11 cellular contexts compared by ENCODE assay signal in the genomic region with DNA sequence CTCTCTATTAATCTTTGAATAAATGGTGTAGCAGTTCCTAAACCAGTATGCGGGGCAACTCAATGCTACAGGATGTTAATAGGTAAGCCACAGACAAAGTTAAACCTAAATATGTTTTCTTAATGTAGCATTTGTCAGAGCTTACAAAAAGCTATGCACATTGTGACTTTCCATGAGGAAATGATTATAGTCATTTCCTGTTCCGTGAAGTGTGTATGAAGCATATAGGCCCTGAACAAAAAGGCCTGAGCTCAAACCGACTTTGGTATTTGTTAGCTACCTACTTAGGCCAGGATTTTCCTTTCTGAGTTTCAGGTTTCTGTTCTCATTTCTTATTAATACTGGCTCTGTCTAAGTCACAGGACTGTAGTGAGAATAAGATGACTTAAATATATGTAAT. TPM values are rescaled to one million over a fixed set of nuclear protein-coding genes. Genes with fewer than 3 reads are reported as not detected.
A peak's percentile ranks its signal among the peaks of the same experiment; 100 is the strongest.
DNase-seq lines count a peak whose midpoint lies in the region; ATAC-seq and TF ChIP-seq lines count a peak whose summit lies in the region.
"Had no signal": no experiment of that assay in that cellular context is flagged by ENCODE, and none has a peak within 500 bp of the region (broad histone marks: within the 10 kb centered on the region; RNA-seq: fewer than 3 reads in every experiment).

No MANE protein-coding gene starts in this region.

- H3K36me3 Mint-ChIP-seq in activated B cell treated with CpG ODN at 0.5 μM for 24 hours (ENCODE audit: low read depth), result peaks cover 13% of the 10 kb centered on the region

- H3K36me3 ChIP-seq in transverse colon, result no peaks in the 10 kb centered on the region

- TF ChIP-seq POLR2A in transverse colon (IDR thresholded peaks at IDR 0.05), result peak; percentile 8

- peaks cover 4 to 8% of the 10 kb centered on the region in 2 donors for H3K9me3 ChIP-seq in transverse colon

- H3K27ac Mint-ChIP-seq in activated B cell treated with CpG ODN at 0.5 μM for 24 hours, result no peak overlapping the region

- intact Hi-C loops in activated B cell treated with CpG ODN at 0.5 μM for 24 hours (cut with micrococcal nuclease), result loop anchor here (1.0 to 2.0 kb wide), 3 partner anchors 9 to 68 kb away; no protein-coding TSS in a partner anchor
- intact Hi-C loops in transverse colon (cut with DNase I; ENCODE audit: low total_unique reads), result no loop called here

- in situ Hi-C loops in transverse colon (cut with MboI; ENCODE audit: low pct_ligation_motif_present in 1 of 4, low pct_unique_long_range_greater_than_20kb in 1 of 4, low sequenced_read_pairs in 3 of 4), result no loop called here

- DNase-seq in stimulated activated CD4-positive, alpha-beta T cell treated with anti-CD3 and anti-CD28 coated beads, Interleukin-2, amount 100 ng/mL, for 4 hours (ENCODE audit: low read depth), result peak; percentile 8
- no peak for DNase-seq in stimulated activated CD4-positive, alpha-beta T cell treated with anti-CD3 and anti-CD28 coated beads, Interleukin-1b, Interleukin-23, amount 100 ng/mL, for 48 hours
- DNase-seq in activated B cell treated with CpG ODN at 0.5 μM for 24 hours (no peak), transverse colon (no peak), superior temporal gyrus (ENCODE audit: extremely low spot score) (no peak), NAMALWA (ENCODE audit: low spot score) (no peak), NCI-H1417 treated with DMSO at 0.1 percent for 48 hours (lab: John Stamatoyannopoulos, UW) (no peak)
- DNase-seq: caudate nucleus, IMR-90 had no signal

- peaks cover 23% of the 10 kb centered on the region for H3K4me1 Mint-ChIP-seq in activated B cell treated with CpG ODN at 0.5 μM for 24 hours

- WGBS in transverse colon (ENCODE audit: low coverage in 1 of 2), 2 donors, result 65 to 74% methylated on average over 3 of the region's 3 CpGs

- peak overlapping the region in 2 of 4 donors; percentile 3 to 46 for H3K27ac ChIP-seq in transverse colon

- TF ChIP-seq CTCF in activated B cell treated with CpG ODN at 0.5 μM for 24 hours (IDR thresholded peaks at IDR 0.05) (no peak), transverse colon (IDR thresholded peaks at IDR 0.05) (no peak)

- no peak overlapping the region for H3K4me3 ChIP-seq in transverse colon

- H3K4me1 ChIP-seq in transverse colon, result no peaks in the 10 kb centered on the region

- H3K4me3 Mint-ChIP-seq in activated B cell treated with CpG ODN at 0.5 μM for 24 hours, result peak overlapping the region; percentile 44

- ATAC-seq in HG02938 (IDR thresholded peaks at IDR 0.05; ENCODE audit: unreplicated experiment) (peak; percentile 93), activated B cell treated with CpG ODN at 0.5 μM for 24 hours (ENCODE audit: low read depth) (peak; percentile 60)

- CTCF ChIA-PET in activated B cell treated with CpG ODN at 0.5 μM for 24 hours (lab: Charles Lee), result interaction anchor here (0.6 to 3.7 kb wide), 6 partner anchors 10 to 226 kb away, joined by 3 to 36 read pairs (median 6); a partner anchor contains a TSS

- H3K27me3 Mint-ChIP-seq in activated B cell treated with CpG ODN at 0.5 μM for 24 hours, result no peaks in the 10 kb centered on the region

- no peak for TF ChIP-seq EP300 in transverse colon (IDR thresholded peaks at IDR 0.05; ENCODE audit: low read depth)

- POLR2A ChIA-PET in activated B cell treated with CpG ODN at 0.5 μM for 24 hours (lab: Charles Lee), result interaction anchor here (0.6 to 4.8 kb wide), 9 partner anchors 9 to 231 kb away, joined by 3 to 148 read pairs (median 7); no protein-coding TSS in a partner anchor

- H3K27me3 ChIP-seq in transverse colon, result no peaks in the 10 kb centered on the region

- peaks cover 9% of the 10 kb centered on the region for H3K9me3 Mint-ChIP-seq in activated B cell treated with CpG ODN at 0.5 μM for 24 hours

RNA-seq across cellular contexts. Expression of a gene that starts 14.2 kb away (rescaled TPM):
- total RNA-seq in activated B cell treated with CpG ODN at 0.5 μM for 24 hours (0.53 and 0.66 TPM in 2 replicates), transverse colon (not detected)
- total RNA-seq: IMR-90, liver had no signal

RNA-seq across cellular contexts. Expression of a gene that starts 44.3 kb away (rescaled TPM):
- total RNA-seq in activated B cell treated with CpG ODN at 0.5 μM for 24 hours (not detected in 2 replicates), transverse colon (not detected)
- total RNA-seq: IMR-90, liver had no signal
